2 cellular contexts compared by ENCODE assay signal in the genomic region with DNA sequence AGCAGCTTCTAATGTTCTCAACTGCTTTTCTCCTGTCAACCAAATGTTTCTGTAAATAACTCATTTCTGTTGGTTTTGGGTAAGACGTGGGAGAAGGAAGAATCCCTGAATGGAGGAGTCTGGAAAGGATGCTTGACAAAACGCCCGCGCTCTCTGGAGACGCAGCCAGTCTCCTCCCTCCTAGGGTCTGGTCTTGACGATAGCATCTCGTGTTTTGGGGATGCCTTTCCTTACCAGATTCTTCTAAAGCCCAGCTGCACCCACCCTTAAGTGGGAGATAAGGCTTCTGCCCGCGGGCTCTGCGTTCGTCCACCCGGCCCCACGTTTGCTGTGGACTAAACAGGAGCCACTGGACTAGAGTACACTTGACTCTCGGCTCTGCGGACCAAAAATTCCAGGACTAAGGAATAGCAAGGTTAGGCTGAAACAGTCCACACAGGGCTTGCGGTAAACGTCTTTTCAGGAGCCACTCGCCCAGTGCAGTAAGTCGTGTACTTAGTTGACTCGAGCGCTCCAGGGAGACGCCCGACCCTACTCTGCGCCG.
TF ChIP-seq lines count a peak whose summit lies in the region.

No MANE protein-coding gene starts in this region.

TF ChIP-seq in IMR-90, 13 proteins besides CTCF, POLR2A, EP300 and RAD21:
- TF ChIP-seq MAFK (IDR thresholded peaks at IDR 0.05; ENCODE audit: low read depth, low read length): no peak
- TF ChIP-seq, protein P1, sequence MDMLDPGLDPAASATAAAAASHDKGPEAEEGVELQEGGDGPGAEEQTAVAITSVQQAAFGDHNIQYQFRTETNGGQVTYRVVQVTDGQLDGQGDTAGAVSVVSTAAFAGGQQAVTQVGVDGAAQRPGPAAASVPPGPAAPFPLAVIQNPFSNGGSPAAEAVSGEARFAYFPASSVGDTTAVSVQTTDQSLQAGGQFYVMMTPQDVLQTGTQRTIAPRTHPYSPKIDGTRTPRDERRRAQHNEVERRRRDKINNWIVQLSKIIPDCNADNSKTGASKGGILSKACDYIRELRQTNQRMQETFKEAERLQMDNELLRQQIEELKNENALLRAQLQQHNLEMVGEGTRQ (IDR thresholded peaks at IDR 0.05; ENCODE audit: low read depth, low read length): no peak
- no peak for TF ChIP-seq MAZ (IDR thresholded peaks at IDR 0.05; ENCODE audit: borderline replicate concordance, low read depth, low read length)
- no peak for TF ChIP-seq FOS (IDR thresholded peaks at IDR 0.05; ENCODE audit: low read depth, low read length)
- no peak for TF ChIP-seq NFE2L2 (IDR thresholded peaks at IDR 0.05; ENCODE audit: low read depth, low read length)
- no peak for TF ChIP-seq RCOR1 (IDR thresholded peaks at IDR 0.05; ENCODE audit: insufficient replicate concordance, low read length)
- no peak for TF ChIP-seq CHD1 (IDR thresholded peaks at IDR 0.05; ENCODE audit: low read depth, low read length)
- no peak for TF ChIP-seq RFX5 (IDR thresholded peaks at IDR 0.05; ENCODE audit: low read depth, low read length)
- TF ChIP-seq, protein P2, sequence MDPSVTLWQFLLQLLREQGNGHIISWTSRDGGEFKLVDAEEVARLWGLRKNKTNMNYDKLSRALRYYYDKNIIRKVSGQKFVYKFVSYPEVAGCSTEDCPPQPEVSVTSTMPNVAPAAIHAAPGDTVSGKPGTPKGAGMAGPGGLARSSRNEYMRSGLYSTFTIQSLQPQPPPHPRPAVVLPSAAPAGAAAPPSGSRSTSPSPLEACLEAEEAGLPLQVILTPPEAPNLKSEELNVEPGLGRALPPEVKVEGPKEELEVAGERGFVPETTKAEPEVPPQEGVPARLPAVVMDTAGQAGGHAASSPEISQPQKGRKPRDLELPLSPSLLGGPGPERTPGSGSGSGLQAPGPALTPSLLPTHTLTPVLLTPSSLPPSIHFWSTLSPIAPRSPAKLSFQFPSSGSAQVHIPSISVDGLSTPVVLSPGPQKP (IDR thresholded peaks at IDR 0.05; ENCODE audit: borderline replicate concordance, low read depth, low read length): no peak
- no peak for TF ChIP-seq SMC3 (IDR thresholded peaks at IDR 0.05; ENCODE audit: low read depth, low read length)
- no peak for TF ChIP-seq MXI1 (IDR thresholded peaks at IDR 0.05; ENCODE audit: borderline replicate concordance, low read depth, low read length)

TF ChIP-seq in K562, 482 proteins besides CTCF, POLR2A, EP300 and RAD21 (continues in another document):
- no peak for TF ChIP-seq ERF (CRISPR knock-in tag; IDR thresholded peaks at IDR 0.05)
- no peak for TF ChIP-seq TCFL5 (CRISPR knock-in tag; conservative IDR thresholded peaks at IDR 0.05)
- TF ChIP-seq ARID2 (IDR thresholded peaks at IDR 0.05): no peak
- no peak for TF ChIP-seq ZNF23 (CRISPR knock-in tag; IDR thresholded peaks at IDR 0.05)
- TF ChIP-seq SP1 (CRISPR knock-in tag; IDR thresholded peaks at IDR 0.05): no peak
- no peak for TF ChIP-seq TAF9B (IDR thresholded peaks at IDR 0.05; ENCODE audit: partially characterized antibody)
- TF ChIP-seq CBFA2T2 (conservative IDR thresholded peaks at IDR 0.05): peak; percentile 40; the same call in 1 of the 2 replicates
- no peak for TF ChIP-seq HCFC1 (IDR thresholded peaks at IDR 0.05; ENCODE audit: low read depth, low read length)
- no peak for TF ChIP-seq RREB1 (CRISPR knock-in tag; IDR thresholded peaks at IDR 0.05)
- TF ChIP-seq, protein P3, sequence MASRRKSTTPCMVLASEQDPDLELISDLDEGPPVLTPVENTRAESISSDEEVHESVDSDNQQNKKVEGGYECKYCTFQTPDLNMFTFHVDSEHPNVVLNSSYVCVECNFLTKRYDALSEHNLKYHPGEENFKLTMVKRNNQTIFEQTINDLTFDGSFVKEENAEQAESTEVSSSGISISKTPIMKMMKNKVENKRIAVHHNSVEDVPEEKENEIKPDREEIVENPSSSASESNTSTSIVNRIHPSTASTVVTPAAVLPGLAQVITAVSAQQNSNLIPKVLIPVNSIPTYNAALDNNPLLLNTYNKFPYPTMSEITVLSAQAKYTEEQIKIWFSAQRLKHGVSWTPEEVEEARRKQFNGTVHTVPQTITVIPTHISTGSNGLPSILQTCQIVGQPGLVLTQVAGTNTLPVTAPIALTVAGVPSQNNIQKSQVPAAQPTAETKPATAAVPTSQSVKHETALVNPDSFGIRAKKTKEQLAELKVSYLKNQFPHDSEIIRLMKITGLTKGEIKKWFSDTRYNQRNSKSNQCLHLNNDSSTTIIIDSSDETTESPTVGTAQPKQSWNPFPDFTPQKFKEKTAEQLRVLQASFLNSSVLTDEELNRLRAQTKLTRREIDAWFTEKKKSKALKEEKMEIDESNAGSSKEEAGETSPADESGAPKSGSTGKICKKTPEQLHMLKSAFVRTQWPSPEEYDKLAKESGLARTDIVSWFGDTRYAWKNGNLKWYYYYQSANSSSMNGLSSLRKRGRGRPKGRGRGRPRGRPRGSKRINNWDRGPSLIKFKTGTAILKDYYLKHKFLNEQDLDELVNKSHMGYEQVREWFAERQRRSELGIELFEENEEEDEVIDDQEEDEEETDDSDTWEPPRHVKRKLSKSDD (conservative IDR thresholded peaks at IDR 0.05; ENCODE audit: low read length): no peak
- no peak for TF ChIP-seq MCM7 (IDR thresholded peaks at IDR 0.05)
- TF ChIP-seq ZFP1 (CRISPR knock-in tag; IDR thresholded peaks at IDR 0.05): no peak
- TF ChIP-seq ZNF586 (CRISPR knock-in tag; conservative IDR thresholded peaks at IDR 0.05): no peak
- no peak for TF ChIP-seq NR2C1 (IDR thresholded peaks at IDR 0.05)
- TF ChIP-seq NR2C1 (tag; IDR thresholded peaks at IDR 0.05): no peak
- TF ChIP-seq GATAD2A (IDR thresholded peaks at IDR 0.05): no peak
- no peak for TF ChIP-seq CREM (IDR thresholded peaks at IDR 0.05; ENCODE audit: low read depth)
- TF ChIP-seq KDM1A (IDR thresholded peaks at IDR 0.05): 0 out of 4 replicates have a peak, but pooled peaks of 1 of the 2 experiments have one; percentile 17
- no peak for TF ChIP-seq ZNF324 (CRISPR knock-in tag; IDR thresholded peaks at IDR 0.05)
- TF ChIP-seq FOXA3 (CRISPR knock-in tag; conservative IDR thresholded peaks at IDR 0.05 in 1 of 2, IDR thresholded peaks at IDR 0.05 in 1 of 2): no peak
- TF ChIP-seq ZNF408 (CRISPR knock-in tag; IDR thresholded peaks at IDR 0.05; ENCODE audit: low read depth): no peak
- TF ChIP-seq MYC (IDR thresholded peaks at IDR 0.05; ENCODE audit: low read depth, low read length): no peak
- no peak for TF ChIP-seq MYC (CRISPR knock-in tag; IDR thresholded peaks at IDR 0.05; ENCODE audit: borderline replicate concordance, low read depth)
- TF ChIP-seq, protein P4, sequence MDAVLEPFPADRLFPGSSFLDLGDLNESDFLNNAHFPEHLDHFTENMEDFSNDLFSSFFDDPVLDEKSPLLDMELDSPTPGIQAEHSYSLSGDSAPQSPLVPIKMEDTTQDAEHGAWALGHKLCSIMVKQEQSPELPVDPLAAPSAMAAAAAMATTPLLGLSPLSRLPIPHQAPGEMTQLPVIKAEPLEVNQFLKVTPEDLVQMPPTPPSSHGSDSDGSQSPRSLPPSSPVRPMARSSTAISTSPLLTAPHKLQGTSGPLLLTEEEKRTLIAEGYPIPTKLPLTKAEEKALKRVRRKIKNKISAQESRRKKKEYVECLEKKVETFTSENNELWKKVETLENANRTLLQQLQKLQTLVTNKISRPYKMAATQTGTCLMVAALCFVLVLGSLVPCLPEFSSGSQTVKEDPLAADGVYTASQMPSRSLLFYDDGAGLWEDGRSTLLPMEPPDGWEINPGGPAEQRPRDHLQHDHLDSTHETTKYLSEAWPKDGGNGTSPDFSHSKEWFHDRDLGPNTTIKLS (IDR thresholded peaks at IDR 0.05; ENCODE audit: borderline replicate concordance, low read depth): no peak
- TF ChIP-seq, protein P5, sequence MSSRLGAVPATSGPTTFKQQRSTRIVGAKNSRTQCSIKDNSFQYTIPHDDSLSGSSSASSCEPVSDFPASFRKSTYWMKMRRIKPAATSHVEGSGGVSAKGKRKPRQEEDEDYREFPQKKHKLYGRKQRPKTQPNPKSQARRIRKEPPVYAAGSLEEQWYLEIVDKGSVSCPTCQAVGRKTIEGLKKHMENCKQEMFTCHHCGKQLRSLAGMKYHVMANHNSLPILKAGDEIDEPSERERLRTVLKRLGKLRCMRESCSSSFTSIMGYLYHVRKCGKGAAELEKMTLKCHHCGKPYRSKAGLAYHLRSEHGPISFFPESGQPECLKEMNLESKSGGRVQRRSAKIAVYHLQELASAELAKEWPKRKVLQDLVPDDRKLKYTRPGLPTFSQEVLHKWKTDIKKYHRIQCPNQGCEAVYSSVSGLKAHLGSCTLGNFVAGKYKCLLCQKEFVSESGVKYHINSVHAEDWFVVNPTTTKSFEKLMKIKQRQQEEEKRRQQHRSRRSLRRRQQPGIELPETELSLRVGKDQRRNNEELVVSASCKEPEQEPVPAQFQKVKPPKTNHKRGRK (tag; IDR thresholded peaks at IDR 0.05): no peak
- no peak for TF ChIP-seq SRSF7 (optimal IDR thresholded peaks at IDR 0.05; ENCODE audit: low read depth, low read length)
- no peak for TF ChIP-seq RHOXF2B (CRISPR knock-in tag; conservative IDR thresholded peaks at IDR 0.05)
- no peak for TF ChIP-seq ZNF143 (CRISPR knock-in tag; IDR thresholded peaks at IDR 0.05)
- TF ChIP-seq ZNF282 (CRISPR knock-in tag; IDR thresholded peaks at IDR 0.05): no peak
- TF ChIP-seq MNT (conservative IDR thresholded peaks at IDR 0.05): peak in 1 of 2 experiments; percentile 1; a peak in 1 of 4 replicates
- TF ChIP-seq ZNF12 (CRISPR knock-in tag; IDR thresholded peaks at IDR 0.05): no peak
- 0 out of 2 replicates have a peak, but pooled peaks have one; percentile 26 for TF ChIP-seq HDAC2 (IDR thresholded peaks at IDR 0.05)
- no peak for TF ChIP-seq LARP7 (IDR thresholded peaks at IDR 0.05)
- no peak for TF ChIP-seq ZC3H4 (CRISPR knock-in tag; IDR thresholded peaks at IDR 0.05; ENCODE audit: borderline replicate concordance)
- TF ChIP-seq HOXB6 (CRISPR knock-in tag; IDR thresholded peaks at IDR 0.05; ENCODE audit: borderline replicate concordance): no peak
- TF ChIP-seq MED1 (CRISPR knock-in tag; IDR thresholded peaks at IDR 0.05; ENCODE audit: borderline replicate concordance): no peak
- TF ChIP-seq ZNF695 (CRISPR knock-in tag; IDR thresholded peaks at IDR 0.05): no peak
- no peak for TF ChIP-seq ZNF184 (CRISPR knock-in tag; IDR thresholded peaks at IDR 0.05)
